ENCODE assay signal across 9 cellular contexts in genomic region chr12:20370001-20370381, GRCh38. TPM values are rescaled to one million over a fixed set of nuclear protein-coding genes. Genes with fewer than 3 reads are reported as not detected.
DNase-seq lines count a peak whose midpoint lies in the region; ATAC-seq and TF ChIP-seq lines count a peak whose summit lies in the region.
"Had no signal": no experiment of that assay in that cellular context is flagged by ENCODE, and none has a peak within 500 bp of the region (broad histone marks: within the 10 kb centered on the region; RNA-seq: fewer than 3 reads in every experiment).

No MANE protein-coding gene starts in this region.

- intact Hi-C loops in left colon (cut with DNase I, micrococcal nuclease): loop anchor here in 1 of 2 donors (10.0 kb wide), 3 partner anchors 155 to 455 kb away; no protein-coding TSS in a partner anchor

- no peak overlapping the region for H3K4me3 Mint-ChIP-seq in activated CD8-positive, alpha-beta memory T cell treated with anti-CD3 and anti-CD28 coated beads, Interleukin-2, amount 10 ng/mL, durations not matched to agents 7 days and 5 days
- peak overlapping the region in 1 of 2 donors; percentile 41 for H3K4me3 Mint-ChIP-seq in effector memory CD8-positive, alpha-beta T cell

- peak; percentile 33 for DNase-seq in HuH-7 (ENCODE audit: low spot score)
- peak; percentile 50 to 51 for DNase-seq in left colon
- DNase-seq in suprapubic skin (ENCODE audit: low spot score in 2 of 2): no peak
- no peak for DNase-seq in activated effector memory CD4-positive, alpha-beta T cell treated with Interleukin-2 at 50 U/mL for 16 hours
- no peak for DNase-seq in activated CD8-positive, alpha-beta memory T cell treated with anti-CD3 and anti-CD28 coated beads, Interleukin-2, amount 10 ng/mL, durations not matched to agents 7 days and 5 days
- DNase-seq in A172 (ENCODE audit: low spot score): no peak
- DNase-seq in effector memory CD8-positive, alpha-beta T cell: no peak

- ATAC-seq in left colon: peak; percentile 37
- ATAC-seq in activated CD8-positive, alpha-beta memory T cell treated with anti-CD3 and anti-CD28 coated beads, Interleukin-2, amount 10 ng/mL, durations not matched to agents 7 days and 5 days: no peak
- no peak for ATAC-seq in effector memory CD8-positive, alpha-beta T cell (replicated peaks)

- peaks cover 62% of the 10 kb centered on the region for H3K27me3 Mint-ChIP-seq in activated CD8-positive, alpha-beta memory T cell treated with anti-CD3 and anti-CD28 coated beads, Interleukin-2, amount 10 ng/mL, durations not matched to agents 7 days and 5 days
- peaks cover 44 to 57% of the 10 kb centered on the region in 2 donors for H3K27me3 Mint-ChIP-seq in effector memory CD8-positive, alpha-beta T cell

- peak overlapping the region; percentile 67 for H3K27ac ChIP-seq in cingulate gyrus (ENCODE audit: low read depth, low read length)
- H3K27ac ChIP-seq in suprapubic skin: peak overlapping the region; percentile 38

- no peak for TF ChIP-seq EP300 in suprapubic skin (IDR thresholded peaks at IDR 0.05)

- no peak for TF ChIP-seq POLR2A in suprapubic skin (IDR thresholded peaks at IDR 0.05)

- H3K9me3 ChIP-seq in suprapubic skin: no peaks in the 10 kb centered on the region

- peak overlapping the region; percentile 68 for H3K4me3 ChIP-seq in suprapubic skin

- 8% methylated on average over 21 of the region's 22 CpGs for WGBS in suprapubic skin

- peaks cover 11% of the 10 kb centered on the region for H3K4me1 Mint-ChIP-seq in activated CD8-positive, alpha-beta memory T cell treated with anti-CD3 and anti-CD28 coated beads, Interleukin-2, amount 10 ng/mL, durations not matched to agents 7 days and 5 days
- H3K4me1 Mint-ChIP-seq in effector memory CD8-positive, alpha-beta T cell (ENCODE audit: low read depth in 2 of 2): peaks cover 0 to 7% of the 10 kb centered on the region in 2 donors

- H3K36me3 Mint-ChIP-seq in activated CD8-positive, alpha-beta memory T cell treated with anti-CD3 and anti-CD28 coated beads, Interleukin-2, amount 10 ng/mL, durations not matched to agents 7 days and 5 days: peaks cover 1% of the 10 kb centered on the region
- H3K36me3 Mint-ChIP-seq in effector memory CD8-positive, alpha-beta T cell (ENCODE audit: insufficient read depth): peaks cover 4% of the 10 kb centered on the region

- no peak overlapping the region for H3K27ac Mint-ChIP-seq in activated CD8-positive, alpha-beta memory T cell treated with anti-CD3 and anti-CD28 coated beads, Interleukin-2, amount 10 ng/mL, durations not matched to agents 7 days and 5 days
- no peak overlapping the region for H3K27ac Mint-ChIP-seq in effector memory CD8-positive, alpha-beta T cell

- peaks cover 22% of the 10 kb centered on the region for H3K27me3 ChIP-seq in suprapubic skin

- peaks cover 13% of the 10 kb centered on the region for H3K4me1 ChIP-seq in suprapubic skin

- TF ChIP-seq CTCF in suprapubic skin (IDR thresholded peaks at IDR 0.05): no peak

- no peaks in the 10 kb centered on the region for H3K9me3 Mint-ChIP-seq in activated CD8-positive, alpha-beta memory T cell treated with anti-CD3 and anti-CD28 coated beads, Interleukin-2, amount 10 ng/mL, durations not matched to agents 7 days and 5 days (ENCODE audit: low read depth)
- H3K9me3 Mint-ChIP-seq in effector memory CD8-positive, alpha-beta T cell: no peaks in the 10 kb centered on the region

- no peaks in the 10 kb centered on the region for H3K36me3 ChIP-seq in suprapubic skin

- CTCF ChIA-PET in activated CD8-positive, alpha-beta memory T cell treated with anti-CD3 and anti-CD28 coated beads, Interleukin-2, amount 10 ng/mL, durations not matched to agents 7 days and 5 days (lab: Charles Lee): no interaction called here

RNA-seq across cellular contexts. Expression of gene PDE3A, which starts 1.7 kb away (rescaled TPM):
- total RNA-seq in left colon (100 to 1,000 TPM in 1 of 2 donors, 10 to 100 TPM in 1; 46.9 to 113 TPM), suprapubic skin (1 to 10 TPM in 3 of 4 donors, under 1 TPM in 1; 0.79 to 3.4 (median 1.4) TPM)
- not detected for total RNA-seq in activated CD8-positive, alpha-beta memory T cell treated with anti-CD3 and anti-CD28 coated beads, Interleukin-2, amount 10 ng/mL, durations not matched to agents 7 days and 5 days
- not detected in 2 replicates for total RNA-seq in A172 (2014; rRNA removed; shearing (Covaris generic))
- total RNA-seq: T-helper 2 cell treated with Interferon-gamma antibody and Interleukin-4, amounts not matched to agents 100 ng/mL and 5 ng/mL, for 36 hours had no signal

Comparison
In these comparisons a context has a peak if more than half of its experiments do, and no peak if none do; other contexts are left out.
1. DNase-seq: peak in HuH-7 (single experiment) and left colon (2 of 2); none in suprapubic skin (0 of 2), activated effector memory CD4-positive, alpha-beta T cell treated with Interleukin-2 at 50 U/mL for 16 hours (single experiment), activated CD8-positive, alpha-beta memory T cell treated with anti-CD3 and anti-CD28 coated beads, Interleukin-2, amount 10 ng/mL, durations not matched to agents 7 days and 5 days (single experiment), A172 (single experiment) and effector memory CD8-positive, alpha-beta T cell (0 of 3).
2. RNA of gene PDE3A, which starts 1.7 kb away (total RNA-seq): 46.9 to 113 TPM in left colon; 0.79 to 3.4 TPM in suprapubic skin, not detected in activated CD8-positive, alpha-beta memory T cell treated with anti-CD3 and anti-CD28 coated beads, Interleukin-2, amount 10 ng/mL, durations not matched to agents 7 days and 5 days and not detected in A172; every median in the first group is over 10 times any median in the second.